ENCODE assay signal across 23 cellular contexts in the genomic region with DNA sequence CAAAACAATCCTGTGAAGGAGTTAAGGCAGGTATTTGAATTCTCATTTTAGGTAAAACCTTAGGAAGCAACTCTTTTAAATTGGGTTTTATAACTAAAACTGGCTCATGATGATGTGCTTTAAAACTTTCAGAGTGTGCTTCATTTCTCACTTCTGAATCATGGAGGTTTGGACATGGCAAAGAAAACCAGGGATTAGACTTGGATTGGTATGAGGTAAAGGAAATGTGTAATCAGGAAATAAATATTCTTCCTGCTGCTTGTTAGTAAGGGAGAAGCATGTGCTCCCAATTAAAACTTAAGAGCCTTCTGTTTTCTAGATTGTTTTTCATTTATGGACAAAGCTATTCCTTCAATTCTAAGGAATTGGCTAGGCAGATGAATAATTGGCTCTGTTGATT. TPM values are rescaled to one million over a fixed set of nuclear protein-coding genes. Genes with fewer than 3 reads are reported as not detected.
DNase-seq lines count a peak whose midpoint lies in the region; ATAC-seq, FAIRE-seq and TF ChIP-seq lines count a peak whose summit lies in the region.
"Had no signal": no experiment of that assay in that cellular context is flagged by ENCODE, and none has a peak within 500 bp of the region (broad histone marks: within the 10 kb centered on the region; RNA-seq: fewer than 3 reads in every experiment).

No MANE protein-coding gene starts in this region.

- peaks cover 34% of the 10 kb centered on the region for H3K4me1 ChIP-seq in endothelial cell of umbilical vein (ENCODE audit: control insufficient read depth, extremely low read depth, insufficient read depth, low read length)

- no peak overlapping the region for H3K27ac Mint-ChIP-seq in activated T-helper 2 cell treated with anti-CD3 and anti-CD28 coated beads, Interferon-gamma antibody, Interleukin-2, Interleukin-4, amounts not matched to agents 10 μg/mL and 5 μg/mL and 100 μg/mL, durations not matched to agents 14 hours and 24 hours and 36 hours
- H3K27ac Mint-ChIP-seq: activated T-helper 1 cell treated with anti-CD3 and anti-CD28 coated beads, Interleukin-12 subunit alpha, Interleukin-12 subunit beta, Interleukin-2, Interleukin-4 antibody, amounts not matched to agents 30 ng/mL and 10 ng/mL and 1 ng/mL, durations not matched to agents 14 hours and 24 hours and 36 hours; T-helper 1 cell treated with Interleukin-12 subunit alpha and Interleukin-12 subunit beta and Interleukin-4 antibody, amounts not matched to agents 30 μg/mL and 1 μg/mL, for 36 hours; type B pancreatic cell had no signal

- no peaks in the 10 kb centered on the region for H3K27me3 Mint-ChIP-seq in activated T-helper 2 cell treated with anti-CD3 and anti-CD28 coated beads, Interferon-gamma antibody, Interleukin-2, Interleukin-4, amounts not matched to agents 10 μg/mL and 5 μg/mL and 100 μg/mL, durations not matched to agents 14 hours and 24 hours and 36 hours (ENCODE audit: low read depth)
- H3K27me3 Mint-ChIP-seq: type B pancreatic cell had no signal

- H3K9ac ChIP-seq in endothelial cell of umbilical vein (replicated peaks; ENCODE audit: extremely low read depth, insufficient read depth, low read length): peak overlapping the region; percentile 25

- no peaks in the 10 kb centered on the region for H3K9me3 Mint-ChIP-seq in activated T-helper 2 cell treated with anti-CD3 and anti-CD28 coated beads, Interferon-gamma antibody, Interleukin-2, Interleukin-4, amounts not matched to agents 10 μg/mL and 5 μg/mL and 100 μg/mL, durations not matched to agents 14 hours and 24 hours and 36 hours
- H3K9me3 Mint-ChIP-seq: activated T-helper 1 cell treated with anti-CD3 and anti-CD28 coated beads, Interleukin-12 subunit alpha, Interleukin-12 subunit beta, Interleukin-2, Interleukin-4 antibody, amounts not matched to agents 30 ng/mL and 10 ng/mL and 1 ng/mL, durations not matched to agents 14 hours and 24 hours and 36 hours; CD14-positive monocyte; T-helper 1 cell treated with Interleukin-12 subunit alpha and Interleukin-12 subunit beta and Interleukin-4 antibody, amounts not matched to agents 30 μg/mL and 1 μg/mL, for 36 hours; type B pancreatic cell had no signal

- intact Hi-C loops in endothelial cell of umbilical vein (cut with micrococcal nuclease): loop anchor here (2.0 kb wide), 1 partner anchor 58 kb away; a partner anchor contains a TSS
- intact Hi-C loops in activated T-helper 2 cell treated with anti-CD3 and anti-CD28 coated beads, Interferon-gamma antibody, Interleukin-2, Interleukin-4, amounts not matched to agents 10 μg/mL and 5 μg/mL and 100 μg/mL, durations not matched to agents 14 hours and 24 hours and 36 hours (cut with micrococcal nuclease): no loop called here

- TF ChIP-seq POLR2A in endothelial cell of umbilical vein (IDR thresholded peaks at IDR 0.05; ENCODE audit: low read depth, low read length): no peak

- H3K4me3 Mint-ChIP-seq in activated T-helper 2 cell treated with anti-CD3 and anti-CD28 coated beads, Interferon-gamma antibody, Interleukin-2, Interleukin-4, amounts not matched to agents 10 μg/mL and 5 μg/mL and 100 μg/mL, durations not matched to agents 14 hours and 24 hours and 36 hours (ENCODE audit: low read depth): no peak overlapping the region
- H3K4me3 Mint-ChIP-seq: activated T-helper 1 cell treated with anti-CD3 and anti-CD28 coated beads, Interleukin-12 subunit alpha, Interleukin-12 subunit beta, Interleukin-2, Interleukin-4 antibody, amounts not matched to agents 30 ng/mL and 10 ng/mL and 1 ng/mL, durations not matched to agents 14 hours and 24 hours and 36 hours; CD14-positive monocyte; T-helper 1 cell treated with Interleukin-12 subunit alpha and Interleukin-12 subunit beta and Interleukin-4 antibody, amounts not matched to agents 30 μg/mL and 1 μg/mL, for 36 hours; type B pancreatic cell had no signal

- peak overlapping the region; percentile 54 for H3K4me2 ChIP-seq in endothelial cell of umbilical vein (ENCODE audit: insufficient read depth, low read length)

- peaks cover 10% of the 10 kb centered on the region for H3K4me1 Mint-ChIP-seq in activated T-helper 2 cell treated with anti-CD3 and anti-CD28 coated beads, Interferon-gamma antibody, Interleukin-2, Interleukin-4, amounts not matched to agents 10 μg/mL and 5 μg/mL and 100 μg/mL, durations not matched to agents 14 hours and 24 hours and 36 hours (ENCODE audit: low read depth)
- H3K4me1 Mint-ChIP-seq: CD14-positive monocyte had no signal

- TF ChIP-seq CTCF in endothelial cell of umbilical vein (IDR thresholded peaks at IDR 0.05; ENCODE audit: extremely low read depth in 1 of 2, insufficient read depth in 1 of 2, low read depth in 1 of 2, low read length in 2 of 2): no peak

- FAIRE-seq in endothelial cell of umbilical vein (lab: Jason Lieb, UNC): no peak
- FAIRE-seq: GM18507, RCC 7860 had no signal

- ATAC-seq in GM18520 (IDR thresholded peaks at IDR 0.05; ENCODE audit: unreplicated experiment) (no peak), GM19023 (IDR thresholded peaks at IDR 0.05; ENCODE audit: unreplicated experiment) (no peak)

- H3K79me2 ChIP-seq in endothelial cell of umbilical vein (ENCODE audit: control insufficient read depth, insufficient read depth, low read length): no peaks in the 10 kb centered on the region

- no peaks in the 10 kb centered on the region for H3K9me1 ChIP-seq in endothelial cell of umbilical vein (replicated peaks; ENCODE audit: control insufficient read depth, extremely low read depth, insufficient read depth, low read length)

- H3K36me3 ChIP-seq in endothelial cell of umbilical vein (ENCODE audit: control insufficient read depth in 2 of 2, extremely low read depth in 1 of 2, insufficient read depth in 2 of 2, low read length in 2 of 2): no peaks in the 10 kb centered on the region

- DNase-seq in AG20443 (ENCODE audit: low spot score): peak; percentile 74
- peak; percentile 12 for DNase-seq in RKO (ENCODE audit: low spot score)
- DNase-seq in endothelial cell of umbilical vein (ENCODE audit: low read depth, low spot score): peak; percentile 78
- DNase-seq in non-pigmented ciliary epithelial cell (ENCODE audit: low read depth): peak; percentile 28
- no peak for DNase-seq in activated T-helper 2 cell treated with anti-CD3 and anti-CD28 coated beads, Interferon-gamma antibody, Interleukin-2, Interleukin-4, amounts not matched to agents 10 μg/mL and 5 μg/mL and 100 μg/mL, durations not matched to agents 14 hours and 24 hours and 36 hours (ENCODE audit: low spot score)
- DNase-seq in NCI-H1694 treated with DMSO at 0.1 percent for 48 hours (lab: John Stamatoyannopoulos, UW): no peak
- DNase-seq: activated CD4-positive, alpha-beta T cell treated with anti-CD3 and anti-CD28 coated beads, Interleukin-2, amount 50 U/mL, for 4 hours; anterior cingulate cortex; effector CD8-positive, alpha-beta T cell; GDM1; H7; heart left ventricle; kidney glomerular epithelial cell; NCI-H187 treated with DMSO at 0.1 percent for 48 hours; stimulated activated CD4-positive, alpha-beta T cell treated with anti-CD3 and anti-CD28 coated beads, Interleukin-2, amount 100 ng/mL, for 24 hours had no signal

- POLR2A ChIA-PET in endothelial cell of umbilical vein (lab: Charles Lee): no interaction called here

- CTCF ChIA-PET in endothelial cell of umbilical vein (lab: Charles Lee): interaction anchor here (1.2 to 1.6 kb wide), 4 partner anchors 9 to 143 kb away, joined by 3 to 5 read pairs (median 4); no protein-coding TSS in a partner anchor

- no peak overlapping the region for H3K4me3 ChIP-seq in endothelial cell of umbilical vein (replicated peaks in 1 of 3; ENCODE audit: insufficient read depth in 1 of 3, low read depth in 1 of 3, low read length in 3 of 3)
- H3K4me3 ChIP-seq: heart left ventricle had no signal

- dilution Hi-C loops in endothelial cell of umbilical vein (cut with MboI; ENCODE audit: extremely low pct_ligation_motif_present, low sequenced_read_pairs): no loop called here

- H3K9me3 ChIP-seq in endothelial cell of umbilical vein (replicated peaks; ENCODE audit: control insufficient read depth, insufficient read depth, low read length): no peaks in the 10 kb centered on the region
- H3K9me3 ChIP-seq: heart left ventricle had no signal

- peaks cover 3% of the 10 kb centered on the region for H3K36me3 Mint-ChIP-seq in activated T-helper 2 cell treated with anti-CD3 and anti-CD28 coated beads, Interferon-gamma antibody, Interleukin-2, Interleukin-4, amounts not matched to agents 10 μg/mL and 5 μg/mL and 100 μg/mL, durations not matched to agents 14 hours and 24 hours and 36 hours (ENCODE audit: low read depth)
- H3K36me3 Mint-ChIP-seq: type B pancreatic cell had no signal

- peak overlapping the region; percentile 14 for H2AFZ ChIP-seq in endothelial cell of umbilical vein (ENCODE audit: low read depth, low read length)

- BruUV-seq in endothelial cell of umbilical vein (replicated peaks; lab: Mats Ljungman, UMichigan): no TSS peak

- no peaks in the 10 kb centered on the region for H3K27me3 ChIP-seq in endothelial cell of umbilical vein (ENCODE audit: control insufficient read depth in 2 of 2, insufficient read depth in 2 of 2, low read length in 2 of 2)
- H3K27me3 ChIP-seq: heart left ventricle had no signal

- peak overlapping the region; percentile 83 for H3K27ac ChIP-seq in endothelial cell of umbilical vein (ENCODE audit: insufficient read depth, low read depth, low read length)
- H3K27ac ChIP-seq: heart left ventricle had no signal

- no peaks in the 10 kb centered on the region for H4K20me1 ChIP-seq in endothelial cell of umbilical vein (replicated peaks; ENCODE audit: control insufficient read depth, extremely low read depth, insufficient read depth, low read length)

TF ChIP-seq in endothelial cell of umbilical vein, 7 proteins besides CTCF, POLR2A, EP300 and RAD21:
- TF ChIP-seq FOS (IDR thresholded peaks at IDR 0.05; ENCODE audit: borderline replicate concordance, insufficient read depth, low read length) (peak; percentile 64), GATA2 (IDR thresholded peaks at IDR 0.05; ENCODE audit: insufficient read depth, insufficient read length, low read depth, low read length) (no peak)

RNA-seq across cellular contexts. Expression of a gene that starts 57.4 kb away (rescaled TPM):
- 5.0 and 6.3 TPM in 2 replicates for total RNA-seq in endothelial cell of umbilical vein
- polyA plus RNA-seq in endothelial cell of umbilical vein: 3.4 and 4.2 TPM in 2 replicates
- polyA plus RNA-seq in endothelial cell of umbilical vein (2011; cell fraction: cytosol; rRNA removed): 3.4 and 3.6 TPM in 2 replicates
- 5.7 and 7.3 TPM in 2 replicates for polyA plus RNA-seq in endothelial cell of umbilical vein (2011; cell fraction: nucleus; rRNA removed)
- 6.0 and 6.6 TPM in 2 replicates for polyA plus RNA-seq in endothelial cell of umbilical vein (2012)
- polyA minus RNA-seq in endothelial cell of umbilical vein: 8.5 and 8.6 TPM in 2 replicates
- 11.7 TPM for polyA minus RNA-seq in endothelial cell of umbilical vein (2011; cell fraction: cytosol; rRNA and poly(A)+ RNA removed)
- polyA minus RNA-seq in endothelial cell of umbilical vein (2011; cell fraction: nucleus; rRNA and poly(A)+ RNA removed): 14.1 and 18.4 TPM in 2 replicates
- 15.7 and 16.2 TPM in 2 replicates for total RNA-seq in activated T-helper 2 cell treated with anti-CD3 and anti-CD28 coated beads, Interferon-gamma antibody, Interleukin-2, Interleukin-4, amounts not matched to agents 10 μg/mL and 5 μg/mL and 100 μg/mL, durations not matched to agents 14 hours and 24 hours and 36 hours

Comparison
In these comparisons a context has a peak if more than half of its experiments do, and no peak if none do; other contexts are left out.
1. DNase-seq: peak in AG20443 (single experiment), RKO (single experiment), endothelial cell of umbilical vein (single experiment) and non-pigmented ciliary epithelial cell (single experiment); none in activated T-helper 2 cell treated with anti-CD3 and anti-CD28 coated beads, Interferon-gamma antibody, Interleukin-2, Interleukin-4, amounts not matched to agents 10 μg/mL and 5 μg/mL and 100 μg/mL, durations not matched to agents 14 hours and 24 hours and 36 hours (single experiment) and NCI-H1694 treated with DMSO at 0.1 percent for 48 hours (single experiment).